Comparison of ENCODE assay signal across 30 cellular contexts in genomic region chr4:183383606-183384005, GRCh38.
"Had no signal": no experiment of that assay in that cellular context is flagged by ENCODE, and none has a peak within 500 bp of the region (broad histone marks: within the 10 kb centered on the region; RNA-seq: fewer than 3 reads in every experiment).

No MANE protein-coding gene starts in this region.

- DNase-seq: activated B cell treated with CpG ODN at 0.5 μM for 24 hours; activated CD4-positive, alpha-beta T cell treated with anti-CD3 and anti-CD28 coated beads for 48 hours; activated CD4-positive, alpha-beta T cell treated with anti-CD3 and anti-CD28 coated beads, Interleukin-2, amount 50 U/mL, for 1 hour; activated CD4-positive, alpha-beta T cell treated with anti-CD3 and anti-CD28 coated beads, Interleukin-2, amount 50 U/mL, for 48 hours; activated CD8-positive, alpha-beta memory T cell treated with anti-CD3 and anti-CD28 coated beads for 24 hours; activated CD8-positive, alpha-beta memory T cell treated with anti-CD3 and anti-CD28 coated beads, Interleukin-2, amount 50 U/mL, for 4 hours; activated CD8-positive, alpha-beta T cell treated with anti-CD3 and anti-CD28 coated beads for 36 hours; activated effector memory CD4-positive, alpha-beta T cell treated with Interleukin-2 at 50 U/mL for 16 hours; activated gamma-delta T cell treated with Interleukin-2 at 50 U/mL for 16 hours; activated naive CD4-positive, alpha-beta T cell treated with anti-CD3 and anti-CD28 coated beads, Interleukin-2, amount 50 U/mL, for 16 hours; activated naive CD4-positive, alpha-beta T cell treated with Interleukin-2 at 50 U/mL for 16 hours; activated T-cell treated with anti-CD3 and anti-CD28 coated beads, Interleukin-2, amount 50 U/mL, for 24 hours; activated T-cell treated with anti-CD3 and anti-CD28 coated beads, Interleukin-2, amount 50 U/mL, for 72 hours; amniotic stem cell; anterior cingulate cortex; brain microvascular endothelial cell; caudate nucleus; colonic mucosa; effector CD8-positive, alpha-beta T cell; foreskin keratinocyte; gastrocnemius medialis; glutamatergic neuron; T-helper 1 cell; T-helper 17 cell; T1000; WERI-Rb-1 had no signal

- H3K9me3 ChIP-seq: colonic mucosa, gastrocnemius medialis had no signal

- H3K27me3 ChIP-seq: brain microvascular endothelial cell, colonic mucosa, foreskin keratinocyte had no signal

- H3K36me3 ChIP-seq: brain microvascular endothelial cell, colonic mucosa, esophagus muscularis mucosa, gastrocnemius medialis, WERI-Rb-1 had no signal

- H3K4me3 ChIP-seq: colonic mucosa, esophagus muscularis mucosa, gastrocnemius medialis had no signal

- ATAC-seq: activated CD4-positive, CD25-positive, alpha-beta regulatory T cell treated with anti-CD3 and anti-CD28 coated beads, Interleukin-2, amount 50 U/mL, for 24 hours; activated CD8-positive, alpha-beta T cell treated with anti-CD3 and anti-CD28 coated beads for 36 hours; activated T-cell treated with anti-CD3 and anti-CD28 coated beads, Interleukin-2, amount 50 U/mL, for 72 hours; foreskin keratinocyte; gastrocnemius medialis; T-helper 17 cell had no signal

- H3K4me1 ChIP-seq: colonic mucosa, esophagus muscularis mucosa, foreskin keratinocyte, gastrocnemius medialis had no signal

- FAIRE-seq: astrocyte, bronchial epithelial cell had no signal

- H3K27ac ChIP-seq: brain microvascular endothelial cell, colonic mucosa, esophagus muscularis mucosa, foreskin keratinocyte, gastrocnemius medialis, WERI-Rb-1 had no signal
